Comparison of ENCODE assay signal across 9 cellular contexts in genomic region chr19:46861691-46862503, GRCh38. TPM values are rescaled to one million over a fixed set of nuclear protein-coding genes. Genes with fewer than 3 reads are reported as not detected.
DNase-seq lines count a peak whose midpoint lies in the region; ATAC-seq and TF ChIP-seq lines count a peak whose summit lies in the region.
"Had no signal": no experiment of that assay in that cellular context is flagged by ENCODE, and none has a peak within 500 bp of the region (broad histone marks: within the 10 kb centered on the region; RNA-seq: fewer than 3 reads in every experiment).

No MANE protein-coding gene starts in this region.

- CTCF ChIA-PET in activated CD8-positive, alpha-beta memory T cell treated with anti-CD3 and anti-CD28 coated beads, Interleukin-2, amount 10 ng/mL, durations not matched to agents 7 days and 5 days (lab: Charles Lee) = interaction anchor here (0.7 to 3.0 kb wide), 6 partner anchors 12 to 151 kb away, joined by 3 to 15 read pairs (median 4); no protein-coding TSS in a partner anchor

- DNase-seq in activated CD8-positive, alpha-beta memory T cell treated with anti-CD3 and anti-CD28 coated beads for 24 hours = peak; percentile 64
- no peak for DNase-seq in activated CD8-positive, alpha-beta memory T cell treated with anti-CD3 and anti-CD28 coated beads, Interleukin-2, amount 10 ng/mL, durations not matched to agents 7 days and 5 days
- no peak for DNase-seq in NT2/D1 (ENCODE audit: low read depth, low spot score)
- DNase-seq in epithelial cell of proximal tubule (ENCODE audit: low read depth) = no peak
- peak in 1 of 2 donors; percentile 56 for DNase-seq in psoas muscle
- no peak for DNase-seq in foreskin melanocyte

- H3K4me3 ChIP-seq in NT2/D1 (ENCODE audit: insufficient read length, low read depth) = peak overlapping the region; percentile 62
- H3K4me3 ChIP-seq in epithelial cell of proximal tubule (ENCODE audit: low read depth, low read length) = peak overlapping the region; percentile 89
- H3K4me3 ChIP-seq in psoas muscle = peak overlapping the region; percentile 96

- H3K27ac ChIP-seq in psoas muscle = peak overlapping the region; percentile 99

- peaks cover 21% of the 10 kb centered on the region for H3K4me1 Mint-ChIP-seq in activated CD8-positive, alpha-beta memory T cell treated with anti-CD3 and anti-CD28 coated beads, Interleukin-2, amount 10 ng/mL, durations not matched to agents 7 days and 5 days

- H3K36me3 ChIP-seq in NT2/D1 (ENCODE audit: insufficient read depth, insufficient read length, low read length) (peaks cover 7% of the 10 kb centered on the region), psoas muscle (ENCODE audit: insufficient read depth in 1 of 2, low read depth in 1 of 2) (no peaks in the 10 kb centered on the region)

- H3K4me3 Mint-ChIP-seq in activated CD8-positive, alpha-beta memory T cell treated with anti-CD3 and anti-CD28 coated beads, Interleukin-2, amount 10 ng/mL, durations not matched to agents 7 days and 5 days = no peak overlapping the region

- WGBS in psoas muscle, 3 donors = 2 to 6% (median 3%) methylated on average over 19 of the region's 19 CpGs

- no peaks in the 10 kb centered on the region for H3K9me3 Mint-ChIP-seq in activated CD8-positive, alpha-beta memory T cell treated with anti-CD3 and anti-CD28 coated beads, Interleukin-2, amount 10 ng/mL, durations not matched to agents 7 days and 5 days (ENCODE audit: low read depth)
- H3K9me3 Mint-ChIP-seq: dendritic cell treated with granulocyte-macrophage colony-stimulating factor and Interleukin-4, amounts not matched to agents 40 ng/mL and 50 ng/mL, for 4 days had no signal

- H3K4me1 ChIP-seq in NT2/D1 (ENCODE audit: insufficient read depth, insufficient read length) = no peaks in the 10 kb centered on the region
- peaks cover 56% of the 10 kb centered on the region for H3K4me1 ChIP-seq in psoas muscle

- H3K9ac ChIP-seq in NT2/D1 (ENCODE audit: insufficient read length, low read depth) = peak overlapping the region; percentile 89

- no peak for ATAC-seq in activated CD8-positive, alpha-beta memory T cell treated with anti-CD3 and anti-CD28 coated beads, Interleukin-2, amount 10 ng/mL, durations not matched to agents 7 days and 5 days
- no peak for ATAC-seq in psoas muscle
- no peak for ATAC-seq in HG02852 (IDR thresholded peaks at IDR 0.05; ENCODE audit: unreplicated experiment)
- ATAC-seq in GM18858 (IDR thresholded peaks at IDR 0.05; ENCODE audit: unreplicated experiment) = no peak

- intact Hi-C loops in psoas muscle (cut with DNase I) = loop anchor here (5.0 kb wide), 3 partner anchors 40 to 115 kb away; no protein-coding TSS in a partner anchor

- H3K27me3 Mint-ChIP-seq in activated CD8-positive, alpha-beta memory T cell treated with anti-CD3 and anti-CD28 coated beads, Interleukin-2, amount 10 ng/mL, durations not matched to agents 7 days and 5 days = no peaks in the 10 kb centered on the region
- H3K27me3 Mint-ChIP-seq: dendritic cell treated with granulocyte-macrophage colony-stimulating factor and Interleukin-4, amounts not matched to agents 40 ng/mL and 50 ng/mL, for 4 days had no signal

- TF ChIP-seq CTCF in epithelial cell of proximal tubule (conservative IDR thresholded peaks at IDR 0.05; ENCODE audit: low read depth, low read length) = no peak
- TF ChIP-seq CTCF in psoas muscle (IDR thresholded peaks at IDR 0.05) = no peak

- no peaks in the 10 kb centered on the region for H3K27me3 ChIP-seq in NT2/D1 (ENCODE audit: insufficient read depth, insufficient read length)
- no peaks in the 10 kb centered on the region for H3K27me3 ChIP-seq in psoas muscle (ENCODE audit: insufficient read depth in 3 of 3, low read length in 2 of 3)

- H3K36me3 Mint-ChIP-seq in activated CD8-positive, alpha-beta memory T cell treated with anti-CD3 and anti-CD28 coated beads, Interleukin-2, amount 10 ng/mL, durations not matched to agents 7 days and 5 days = peaks cover 10% of the 10 kb centered on the region

- H3K27ac Mint-ChIP-seq in activated CD8-positive, alpha-beta memory T cell treated with anti-CD3 and anti-CD28 coated beads, Interleukin-2, amount 10 ng/mL, durations not matched to agents 7 days and 5 days = no peak overlapping the region
- H3K27ac Mint-ChIP-seq: dendritic cell treated with granulocyte-macrophage colony-stimulating factor and Interleukin-4, amounts not matched to agents 40 ng/mL and 50 ng/mL, for 4 days had no signal

- H3K9me3 ChIP-seq in NT2/D1 (ENCODE audit: insufficient read depth, low read length) (no peaks in the 10 kb centered on the region), psoas muscle (no peaks in the 10 kb centered on the region)

RNA-seq across cellular contexts. Expression of gene ARHGAP35, which starts 1.1 kb away (rescaled TPM):
- 10 to 100 TPM; 31.7 to 35.0 TPM for total RNA-seq in activated CD8-positive, alpha-beta memory T cell treated with anti-CD3 and anti-CD28 coated beads, Interleukin-2, amount 10 ng/mL, durations not matched to agents 7 days and 5 days
- total RNA-seq in epithelial cell of proximal tubule = 19.4 and 21.7 TPM in 2 replicates
- total RNA-seq in psoas muscle = 10 to 100 TPM; 26.0 to 44.9 (median 32.2) TPM
- 10 to 100 TPM in 2 of 3 donors, 1 to 10 TPM in 1; 10.0 to 50.6 (median 15.5) TPM for polyA plus RNA-seq in psoas muscle

RNA-seq across cellular contexts. Expression of gene AP2S1, which starts 11.3 kb away (rescaled TPM):
- total RNA-seq in activated CD8-positive, alpha-beta memory T cell treated with anti-CD3 and anti-CD28 coated beads, Interleukin-2, amount 10 ng/mL, durations not matched to agents 7 days and 5 days = 100 to 1,000 TPM; 134 to 139 TPM
- 172 and 288 TPM in 2 replicates for total RNA-seq in epithelial cell of proximal tubule
- total RNA-seq in psoas muscle = 10 to 100 TPM; 72.5 to 87.4 (median 85.9) TPM
- 100 to 1,000 TPM in 1 of 3 donors, 10 to 100 TPM in 2; 63.0 to 121 (median 97.2) TPM for polyA plus RNA-seq in psoas muscle
